Comparison of ENCODE assay signal across 23 cellular contexts in the genomic region with DNA sequence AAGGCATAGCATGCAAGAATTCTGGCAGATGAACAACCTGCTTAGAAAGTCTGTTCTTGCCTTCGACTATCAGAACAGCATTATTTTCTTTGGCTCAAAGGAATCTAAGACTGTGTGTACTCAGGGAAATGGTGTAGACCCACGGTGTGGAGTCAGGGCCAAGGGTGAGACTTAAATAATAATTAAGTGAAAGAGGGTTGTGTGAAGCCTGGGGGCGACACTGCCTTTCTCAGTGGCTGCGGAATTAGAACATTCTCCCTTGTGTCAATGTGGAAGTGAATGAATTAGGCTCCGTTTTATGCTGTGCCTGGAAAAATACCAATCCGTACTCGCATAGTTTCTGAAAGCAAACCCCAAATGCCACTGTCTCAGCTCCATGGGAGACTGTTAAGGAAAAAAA.
"Had no signal": no experiment of that assay in that cellular context is flagged by ENCODE, and none has a peak within 500 bp of the region (broad histone marks: within the 10 kb centered on the region; RNA-seq: fewer than 3 reads in every experiment).

No MANE protein-coding gene starts in this region.

- H3K4me1 ChIP-seq: esophagus squamous epithelium had no signal

- DNase-seq: activated B cell treated with CpG ODN at 0.5 μM for 24 hours; activated CD4-positive, alpha-beta T cell treated with anti-CD3 and anti-CD28 coated beads for 4 hours; activated CD4-positive, alpha-beta T cell treated with anti-CD3 and anti-CD28 coated beads, Interleukin-2, amount 50 U/mL, for 48 hours; activated CD8-positive, alpha-beta memory T cell treated with anti-CD3 and anti-CD28 coated beads, Interleukin-2, amount 50 U/mL, for 48 hours; activated naive CD4-positive, alpha-beta T cell treated with Interleukin-2 at 50 U/mL for 16 hours; activated naive CD8-positive, alpha-beta T cell treated with anti-CD3 and anti-CD28 coated beads for 36 hours; activated T-cell treated with anti-CD3 and anti-CD28 coated beads, Interleukin-2, amount 50 U/mL, for 48 hours; esophagus squamous epithelium; mucosa of descending colon; nucleus accumbens; posterior cingulate gyrus; sigmoid colon; stimulated activated CD4-positive, alpha-beta T cell treated with anti-CD3 and anti-CD28 coated beads, Interleukin-2, amount 100 ng/mL, for 48 hours; stimulated activated CD8-positive, alpha-beta memory T cell treated with anti-CD3 and anti-CD28 coated beads, Interleukin-4, amount 100 ng/mL, for 48 hours; stimulated activated naive CD4-positive, alpha-beta T cell; T1000; upper lobe of left lung had no signal

- H3K27me3 ChIP-seq: esophagus squamous epithelium, gastroesophageal sphincter, sigmoid colon, upper lobe of left lung had no signal

- H3K27ac Mint-ChIP-seq: activated B cell treated with CpG ODN at 0.5 μM for 24 hours; activated naive CD8-positive, alpha-beta T cell treated with anti-CD3 and anti-CD28 coated beads for 36 hours; memory B cell; T-helper 1 cell treated with Interleukin-12 subunit alpha and Interleukin-12 subunit beta and Interleukin-4 antibody, amounts not matched to agents 30 μg/mL and 1 μg/mL, for 36 hours had no signal

- H3K27ac ChIP-seq: esophagus squamous epithelium, upper lobe of left lung had no signal

- H3K4me1 Mint-ChIP-seq: activated B cell treated with CpG ODN at 0.5 μM for 24 hours; activated naive CD8-positive, alpha-beta T cell treated with anti-CD3 and anti-CD28 coated beads for 36 hours; memory B cell had no signal

- H3K36me3 Mint-ChIP-seq: activated naive CD8-positive, alpha-beta T cell treated with anti-CD3 and anti-CD28 coated beads for 36 hours; memory B cell had no signal

- H3K4me3 Mint-ChIP-seq: activated B cell treated with CpG ODN at 0.5 μM for 24 hours; activated naive CD8-positive, alpha-beta T cell treated with anti-CD3 and anti-CD28 coated beads for 36 hours; memory B cell; T-helper 1 cell treated with Interleukin-12 subunit alpha and Interleukin-12 subunit beta and Interleukin-4 antibody, amounts not matched to agents 30 μg/mL and 1 μg/mL, for 36 hours had no signal

- H3K4me3 ChIP-seq: esophagus squamous epithelium, gastroesophageal sphincter, mucosa of descending colon, sigmoid colon, smooth muscle cell, upper lobe of left lung had no signal

- ATAC-seq: gastroesophageal sphincter, mucosa of descending colon had no signal

- FAIRE-seq: colon, islet of Langerhans had no signal

- H3K9me3 Mint-ChIP-seq: activated B cell treated with CpG ODN at 0.5 μM for 24 hours; activated naive CD8-positive, alpha-beta T cell treated with anti-CD3 and anti-CD28 coated beads for 36 hours; memory B cell; T-helper 1 cell treated with Interleukin-12 subunit alpha and Interleukin-12 subunit beta and Interleukin-4 antibody, amounts not matched to agents 30 μg/mL and 1 μg/mL, for 36 hours had no signal

- H3K9me3 ChIP-seq: esophagus squamous epithelium, gastroesophageal sphincter, mucosa of descending colon, sigmoid colon, upper lobe of left lung had no signal

- H3K36me3 ChIP-seq: esophagus squamous epithelium, gastroesophageal sphincter, sigmoid colon, upper lobe of left lung had no signal
